Comparison of ENCODE assay signal across 26 cellular contexts in genomic region chr3:118742760-118743159, GRCh38.
"Had no signal": no experiment of that assay in that cellular context is flagged by ENCODE, and none has a peak within 500 bp of the region (broad histone marks: within the 10 kb centered on the region; RNA-seq: fewer than 3 reads in every experiment).

No MANE protein-coding gene starts in this region.

- ATAC-seq: heart right ventricle; left colon; left ventricle myocardium superior; mucosa of descending colon; natural killer cell treated with Interleukin-12 subunit alpha and Interleukin-12 subunit beta and Interleukin-15 and Interleukin-18, amount 100 ng/mL, for 72 hours; sciatic nerve; stimulated activated effector memory CD8-positive, alpha-beta T cell treated with anti-CD3 and anti-CD28 coated beads, Interleukin-12 subunit alpha, Interleukin-12 subunit beta, amount 100 ng/mL, for 72 hours had no signal

- H3K27ac ChIP-seq: colonic mucosa, esophagus squamous epithelium, heart right ventricle, neutrophil, parathyroid adenoma, stomach, thoracic aorta, tibial nerve, upper lobe of left lung had no signal

- DNase-seq: colonic mucosa; effector memory CD4-positive, alpha-beta T cell; esophagus squamous epithelium; foreskin melanocyte; glutamatergic neuron; heart right ventricle; hippocampal formation; islet precursor cell; kidney glomerular epithelial cell; left colon; left ventricle myocardium superior; mesenchymal stem cell; mucosa of descending colon; naive B cell; stimulated activated CD4-positive, alpha-beta T cell treated with anti-CD3 and anti-CD28 coated beads, Interleukin-2, amount 100 ng/mL, for 24 hours; stimulated activated CD4-positive, alpha-beta T cell treated with anti-CD3 and anti-CD28 coated beads, Interleukin-4, amount 100 ng/mL, for 24 hours; stimulated activated naive CD4-positive, alpha-beta T cell treated with Interleukin-2 at 50 U/mL for 16 hours; stomach; upper lobe of left lung had no signal
